1 cellular context compared by ENCODE assay signal in genomic region chr5:172683696-172684464, GRCh38.
A peak's percentile ranks its signal among the peaks of the same experiment; 100 is the strongest.
TF ChIP-seq lines count a peak whose summit lies in the region.

No MANE protein-coding gene starts in this region.

TF ChIP-seq in WTC11, 78 proteins besides CTCF, POLR2A, EP300 and RAD21 (continued from another document and continues in another):
- TF ChIP-seq, protein P1, sequence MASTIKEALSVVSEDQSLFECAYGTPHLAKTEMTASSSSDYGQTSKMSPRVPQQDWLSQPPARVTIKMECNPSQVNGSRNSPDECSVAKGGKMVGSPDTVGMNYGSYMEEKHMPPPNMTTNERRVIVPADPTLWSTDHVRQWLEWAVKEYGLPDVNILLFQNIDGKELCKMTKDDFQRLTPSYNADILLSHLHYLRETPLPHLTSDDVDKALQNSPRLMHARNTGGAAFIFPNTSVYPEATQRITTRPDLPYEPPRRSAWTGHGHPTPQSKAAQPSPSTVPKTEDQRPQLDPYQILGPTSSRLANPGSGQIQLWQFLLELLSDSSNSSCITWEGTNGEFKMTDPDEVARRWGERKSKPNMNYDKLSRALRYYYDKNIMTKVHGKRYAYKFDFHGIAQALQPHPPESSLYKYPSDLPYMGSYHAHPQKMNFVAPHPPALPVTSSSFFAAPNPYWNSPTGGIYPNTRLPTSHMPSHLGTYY (CRISPR knock-in tag; IDR thresholded peaks at IDR 0.05), result no peak
- TF ChIP-seq JUN (CRISPR knock-in tag; IDR thresholded peaks at IDR 0.05), result no peak
- TF ChIP-seq ESRRA (CRISPR knock-in tag; IDR thresholded peaks at IDR 0.05; ENCODE audit: borderline replicate concordance), result no peak
- peak; percentile 68; the same call in 1 of the 2 replicates for TF ChIP-seq ETV6 (CRISPR knock-in tag; IDR thresholded peaks at IDR 0.05)
- no peak for TF ChIP-seq ZBTB21 (CRISPR knock-in tag; IDR thresholded peaks at IDR 0.05; ENCODE audit: borderline replicate concordance)
- TF ChIP-seq, protein P2, sequence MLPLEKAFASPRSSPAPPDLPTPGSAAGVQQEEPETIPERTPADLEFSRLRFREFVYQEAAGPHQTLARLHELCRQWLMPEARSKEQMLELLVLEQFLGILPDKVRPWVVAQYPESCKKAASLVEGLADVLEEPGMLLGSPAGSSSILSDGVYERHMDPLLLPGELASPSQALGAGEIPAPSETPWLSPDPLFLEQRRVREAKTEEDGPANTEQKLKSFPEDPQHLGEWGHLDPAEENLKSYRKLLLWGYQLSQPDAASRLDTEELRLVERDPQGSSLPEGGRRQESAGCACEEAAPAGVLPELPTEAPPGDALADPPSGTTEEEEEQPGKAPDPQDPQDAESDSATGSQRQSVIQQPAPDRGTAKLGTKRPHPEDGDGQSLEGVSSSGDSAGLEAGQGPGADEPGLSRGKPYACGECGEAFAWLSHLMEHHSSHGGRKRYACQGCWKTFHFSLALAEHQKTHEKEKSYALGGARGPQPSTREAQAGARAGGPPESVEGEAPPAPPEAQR (CRISPR knock-in tag; IDR thresholded peaks at IDR 0.05), result no peak
- TF ChIP-seq SOX15 (CRISPR knock-in tag; IDR thresholded peaks at IDR 0.05), result no peak
- no peak for TF ChIP-seq JAZF1 (CRISPR knock-in tag; IDR thresholded peaks at IDR 0.05)
- TF ChIP-seq, protein P3, sequence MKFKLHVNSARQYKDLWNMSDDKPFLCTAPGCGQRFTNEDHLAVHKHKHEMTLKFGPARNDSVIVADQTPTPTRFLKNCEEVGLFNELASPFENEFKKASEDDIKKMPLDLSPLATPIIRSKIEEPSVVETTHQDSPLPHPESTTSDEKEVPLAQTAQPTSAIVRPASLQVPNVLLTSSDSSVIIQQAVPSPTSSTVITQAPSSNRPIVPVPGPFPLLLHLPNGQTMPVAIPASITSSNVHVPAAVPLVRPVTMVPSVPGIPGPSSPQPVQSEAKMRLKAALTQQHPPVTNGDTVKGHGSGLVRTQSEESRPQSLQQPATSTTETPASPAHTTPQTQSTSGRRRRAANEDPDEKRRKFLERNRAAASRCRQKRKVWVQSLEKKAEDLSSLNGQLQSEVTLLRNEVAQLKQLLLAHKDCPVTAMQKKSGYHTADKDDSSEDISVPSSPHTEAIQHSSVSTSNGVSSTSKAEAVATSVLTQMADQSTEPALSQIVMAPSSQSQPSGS (CRISPR knock-in tag; IDR thresholded peaks at IDR 0.05; ENCODE audit: borderline replicate concordance, low read depth), result no peak
- TF ChIP-seq, protein P4, sequence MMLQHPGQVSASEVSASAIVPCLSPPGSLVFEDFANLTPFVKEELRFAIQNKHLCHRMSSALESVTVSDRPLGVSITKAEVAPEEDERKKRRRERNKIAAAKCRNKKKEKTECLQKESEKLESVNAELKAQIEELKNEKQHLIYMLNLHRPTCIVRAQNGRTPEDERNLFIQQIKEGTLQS (CRISPR knock-in tag; conservative IDR thresholded peaks at IDR 0.05), result no peak
- no peak for TF ChIP-seq IRF2 (CRISPR knock-in tag; IDR thresholded peaks at IDR 0.05; ENCODE audit: borderline replicate concordance, low read depth)
- TF ChIP-seq NFATC4 (CRISPR knock-in tag; IDR thresholded peaks at IDR 0.05), result no peak
- TF ChIP-seq FOXK1 (CRISPR knock-in tag; IDR thresholded peaks at IDR 0.05), result peak; percentile 56; the same call in 1 of the 2 replicates
- TF ChIP-seq ZNF281 (CRISPR knock-in tag; IDR thresholded peaks at IDR 0.05), result no peak
- TF ChIP-seq ZNF232 (CRISPR knock-in tag; IDR thresholded peaks at IDR 0.05), result no peak
- no peak for TF ChIP-seq OVOL2 (CRISPR knock-in tag; IDR thresholded peaks at IDR 0.05; ENCODE audit: borderline replicate concordance)
- TF ChIP-seq E2F1 (CRISPR knock-in tag; IDR thresholded peaks at IDR 0.05), result no peak
- TF ChIP-seq ZNF396 (CRISPR knock-in tag; IDR thresholded peaks at IDR 0.05; ENCODE audit: borderline replicate concordance), result no peak
- TF ChIP-seq, protein P5, sequence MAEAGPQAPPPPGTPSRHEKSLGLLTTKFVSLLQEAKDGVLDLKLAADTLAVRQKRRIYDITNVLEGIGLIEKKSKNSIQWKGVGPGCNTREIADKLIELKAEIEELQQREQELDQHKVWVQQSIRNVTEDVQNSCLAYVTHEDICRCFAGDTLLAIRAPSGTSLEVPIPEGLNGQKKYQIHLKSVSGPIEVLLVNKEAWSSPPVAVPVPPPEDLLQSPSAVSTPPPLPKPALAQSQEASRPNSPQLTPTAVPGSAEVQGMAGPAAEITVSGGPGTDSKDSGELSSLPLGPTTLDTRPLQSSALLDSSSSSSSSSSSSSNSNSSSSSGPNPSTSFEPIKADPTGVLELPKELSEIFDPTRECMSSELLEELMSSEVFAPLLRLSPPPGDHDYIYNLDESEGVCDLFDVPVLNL (CRISPR knock-in tag; IDR thresholded peaks at IDR 0.05; ENCODE audit: borderline replicate concordance, low read depth), result 0 out of 2 replicates have a peak, but pooled peaks have one; percentile 53
- 0 out of 2 replicates have a peak, but pooled peaks have one; percentile 53 for TF ChIP-seq ZNF263 (CRISPR knock-in tag; IDR thresholded peaks at IDR 0.05; ENCODE audit: low read depth)
- TF ChIP-seq ZNF416 (CRISPR knock-in tag; IDR thresholded peaks at IDR 0.05), result no peak
- TF ChIP-seq ZNF423 (CRISPR knock-in tag; IDR thresholded peaks at IDR 0.05), result no peak
- no peak for TF ChIP-seq ZNF317 (CRISPR knock-in tag; IDR thresholded peaks at IDR 0.05; ENCODE audit: borderline replicate concordance, low read depth)
- TF ChIP-seq EMX1 (CRISPR knock-in tag; IDR thresholded peaks at IDR 0.05), result no peak
- no peak for TF ChIP-seq RORB (CRISPR knock-in tag; IDR thresholded peaks at IDR 0.05)
- no peak; the same call in 1 of the 2 replicates for TF ChIP-seq NFE2L1 (CRISPR knock-in tag; IDR thresholded peaks at IDR 0.05)
- TF ChIP-seq, protein P6, sequence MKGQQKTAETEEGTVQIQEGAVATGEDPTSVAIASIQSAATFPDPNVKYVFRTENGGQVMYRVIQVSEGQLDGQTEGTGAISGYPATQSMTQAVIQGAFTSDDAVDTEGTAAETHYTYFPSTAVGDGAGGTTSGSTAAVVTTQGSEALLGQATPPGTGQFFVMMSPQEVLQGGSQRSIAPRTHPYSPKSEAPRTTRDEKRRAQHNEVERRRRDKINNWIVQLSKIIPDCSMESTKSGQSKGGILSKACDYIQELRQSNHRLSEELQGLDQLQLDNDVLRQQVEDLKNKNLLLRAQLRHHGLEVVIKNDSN (CRISPR knock-in tag; IDR thresholded peaks at IDR 0.05), result peak; percentile 39; the same call in 1 of the 2 replicates
- no peak for TF ChIP-seq ATF6 (CRISPR knock-in tag; IDR thresholded peaks at IDR 0.05)
- no peak for TF ChIP-seq KAT7 (CRISPR knock-in tag; IDR thresholded peaks at IDR 0.05; ENCODE audit: borderline replicate concordance)
- TF ChIP-seq, protein P7, sequence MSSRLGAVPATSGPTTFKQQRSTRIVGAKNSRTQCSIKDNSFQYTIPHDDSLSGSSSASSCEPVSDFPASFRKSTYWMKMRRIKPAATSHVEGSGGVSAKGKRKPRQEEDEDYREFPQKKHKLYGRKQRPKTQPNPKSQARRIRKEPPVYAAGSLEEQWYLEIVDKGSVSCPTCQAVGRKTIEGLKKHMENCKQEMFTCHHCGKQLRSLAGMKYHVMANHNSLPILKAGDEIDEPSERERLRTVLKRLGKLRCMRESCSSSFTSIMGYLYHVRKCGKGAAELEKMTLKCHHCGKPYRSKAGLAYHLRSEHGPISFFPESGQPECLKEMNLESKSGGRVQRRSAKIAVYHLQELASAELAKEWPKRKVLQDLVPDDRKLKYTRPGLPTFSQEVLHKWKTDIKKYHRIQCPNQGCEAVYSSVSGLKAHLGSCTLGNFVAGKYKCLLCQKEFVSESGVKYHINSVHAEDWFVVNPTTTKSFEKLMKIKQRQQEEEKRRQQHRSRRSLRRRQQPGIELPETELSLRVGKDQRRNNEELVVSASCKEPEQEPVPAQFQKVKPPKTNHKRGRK (CRISPR knock-in tag; IDR thresholded peaks at IDR 0.05; ENCODE audit: borderline replicate concordance), result no peak
- TF ChIP-seq TEAD1 (CRISPR knock-in tag; IDR thresholded peaks at IDR 0.05), result peak; percentile 82
- TF ChIP-seq FOXJ3 (CRISPR knock-in tag; IDR thresholded peaks at IDR 0.05; ENCODE audit: borderline replicate concordance), result no peak
- no peak for TF ChIP-seq SMAD4 (CRISPR knock-in tag; IDR thresholded peaks at IDR 0.05)
- TF ChIP-seq, protein P8, sequence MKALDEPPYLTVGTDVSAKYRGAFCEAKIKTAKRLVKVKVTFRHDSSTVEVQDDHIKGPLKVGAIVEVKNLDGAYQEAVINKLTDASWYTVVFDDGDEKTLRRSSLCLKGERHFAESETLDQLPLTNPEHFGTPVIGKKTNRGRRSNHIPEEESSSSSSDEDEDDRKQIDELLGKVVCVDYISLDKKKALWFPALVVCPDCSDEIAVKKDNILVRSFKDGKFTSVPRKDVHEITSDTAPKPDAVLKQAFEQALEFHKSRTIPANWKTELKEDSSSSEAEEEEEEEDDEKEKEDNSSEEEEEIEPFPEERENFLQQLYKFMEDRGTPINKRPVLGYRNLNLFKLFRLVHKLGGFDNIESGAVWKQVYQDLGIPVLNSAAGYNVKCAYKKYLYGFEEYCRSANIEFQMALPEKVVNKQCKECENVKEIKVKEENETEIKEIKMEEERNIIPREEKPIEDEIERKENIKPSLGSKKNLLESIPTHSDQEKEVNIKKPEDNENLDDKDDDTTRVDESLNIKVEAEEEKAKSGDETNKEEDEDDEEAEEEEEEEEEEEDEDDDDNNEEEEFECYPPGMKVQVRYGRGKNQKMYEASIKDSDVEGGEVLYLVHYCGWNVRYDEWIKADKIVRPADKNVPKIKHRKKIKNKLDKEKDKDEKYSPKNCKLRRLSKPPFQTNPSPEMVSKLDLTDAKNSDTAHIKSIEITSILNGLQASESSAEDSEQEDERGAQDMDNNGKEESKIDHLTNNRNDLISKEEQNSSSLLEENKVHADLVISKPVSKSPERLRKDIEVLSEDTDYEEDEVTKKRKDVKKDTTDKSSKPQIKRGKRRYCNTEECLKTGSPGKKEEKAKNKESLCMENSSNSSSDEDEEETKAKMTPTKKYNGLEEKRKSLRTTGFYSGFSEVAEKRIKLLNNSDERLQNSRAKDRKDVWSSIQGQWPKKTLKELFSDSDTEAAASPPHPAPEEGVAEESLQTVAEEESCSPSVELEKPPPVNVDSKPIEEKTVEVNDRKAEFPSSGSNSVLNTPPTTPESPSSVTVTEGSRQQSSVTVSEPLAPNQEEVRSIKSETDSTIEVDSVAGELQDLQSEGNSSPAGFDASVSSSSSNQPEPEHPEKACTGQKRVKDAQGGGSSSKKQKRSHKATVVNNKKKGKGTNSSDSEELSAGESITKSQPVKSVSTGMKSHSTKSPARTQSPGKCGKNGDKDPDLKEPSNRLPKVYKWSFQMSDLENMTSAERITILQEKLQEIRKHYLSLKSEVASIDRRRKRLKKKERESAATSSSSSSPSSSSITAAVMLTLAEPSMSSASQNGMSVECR (CRISPR knock-in tag; IDR thresholded peaks at IDR 0.05; ENCODE audit: borderline replicate concordance), result peak; percentile 66; the same call in 1 of the 2 replicates
- TF ChIP-seq GABPB1 (CRISPR knock-in tag; IDR thresholded peaks at IDR 0.05), result no peak
- peak; percentile 40; the same call in 1 of the 2 replicates for TF ChIP-seq E2F5 (CRISPR knock-in tag; IDR thresholded peaks at IDR 0.05)
